Comparison of ENCODE assay signal across 10 cellular contexts in genomic region chr15:42576776-42577175, GRCh38. TPM values are rescaled to one million over a fixed set of nuclear protein-coding genes. Genes with fewer than 3 reads are reported as not detected.
DNase-seq lines count a peak whose midpoint lies in the region; ATAC-seq, FAIRE-seq and TF ChIP-seq lines count a peak whose summit lies in the region.
"Had no signal": no experiment of that assay in that cellular context is flagged by ENCODE, and none has a peak within 500 bp of the region (broad histone marks: within the 10 kb centered on the region; RNA-seq: fewer than 3 reads in every experiment).

No MANE protein-coding gene starts in this region.

- WGBS in K562 (ENCODE audit: insufficient coverage, low coverage, missing lambda C conversion rate), result 86% methylated on average over 1 of the region's 1 CpG

- no peaks in the 10 kb centered on the region for H3K9me3 ChIP-seq in CD4-positive, alpha-beta T cell (ENCODE audit: control insufficient read depth, low read length)
- H3K9me3 ChIP-seq in HCT116 (ENCODE audit: control insufficient read depth in 1 of 2, insufficient read depth in 1 of 2, low read depth in 1 of 2, low read length in 2 of 2) (no peaks in the 10 kb centered on the region), K562 (replicated peaks; ENCODE audit: control insufficient read depth, insufficient read depth, low read depth, low read length) (no peaks in the 10 kb centered on the region)
- H3K9me3 ChIP-seq: neutrophil had no signal

- no peak for FAIRE-seq in K562 (lab: Jason Lieb, UNC)

- peak overlapping the region; percentile 98; the same call in 1 of the 2 replicates for H3K4me2 ChIP-seq in HCT116 (ENCODE audit: low read length)
- no peak overlapping the region for H3K4me2 ChIP-seq in K562 (ENCODE audit: insufficient read depth, low read length)

- no peak for TF ChIP-seq CTCF in CD4-positive, alpha-beta T cell (IDR thresholded peaks at IDR 0.05)
- TF ChIP-seq CTCF in HCT116 (IDR thresholded peaks at IDR 0.05 in 2 of 3, conservative IDR thresholded peaks at IDR 0.05 in 1 of 3; ENCODE audit: borderline replicate concordance in 1 of 3, insufficient read depth in 1 of 3, low read depth in 2 of 3, low read length in 2 of 3) (no peak), K562 (IDR thresholded peaks at IDR 0.05 in 2 of 3, conservative IDR thresholded peaks at IDR 0.05 in 1 of 3; ENCODE audit: insufficient read depth in 2 of 3, low read depth in 1 of 3, low read length in 3 of 3) (no peak), nephron progenitor cell (IDR thresholded peaks at IDR 0.05) (no peak)

- intact Hi-C loops in CD4-positive, alpha-beta T cell (cut with DNase I, micrococcal nuclease), result loop anchor here (5.0 kb wide), 3 partner anchors 76 to 531 kb away; partner anchors contain the start of genes CDAN1 (in 1 of the 2) and UBR1 (in 1 of the 2)
- intact Hi-C loops in HCT116 (cut with micrococcal nuclease) (no loop called here), K562 (cut with micrococcal nuclease) (no loop called here)

- H3K27ac Mint-ChIP-seq in CD4-positive, alpha-beta T cell, result peak overlapping the region; percentile 76
- H3K27ac Mint-ChIP-seq in nephron progenitor cell, result no peak overlapping the region

- H3K36me3 ChIP-seq in HCT116 (ENCODE audit: control insufficient read depth in 1 of 2, insufficient read depth in 2 of 2, low read length in 2 of 2) (no peaks in the 10 kb centered on the region), K562 (ENCODE audit: control insufficient read depth, insufficient read depth, low read length) (no peaks in the 10 kb centered on the region)
- H3K36me3 ChIP-seq: neutrophil had no signal

- no peaks in the 10 kb centered on the region for H3K79me2 ChIP-seq in HCT116 (ENCODE audit: insufficient read depth, low read length)
- peaks cover 17% of the 10 kb centered on the region; the same call in 2 of the 3 replicates for H3K79me2 ChIP-seq in K562 (ENCODE audit: control insufficient read depth, insufficient read depth, low read length)

- no peaks in the 10 kb centered on the region for H3K9me3 Mint-ChIP-seq in CD4-positive, alpha-beta T cell
- H3K9me3 Mint-ChIP-seq in nephron progenitor cell, result peaks cover 10% of the 10 kb centered on the region

- POLR2A ChIA-PET in CD4-positive, alpha-beta T cell (lab: Charles Lee), result no interaction called here
- POLR2A ChIA-PET in HCT116 (lab: Charles Lee), result interaction anchor here (2.0 kb wide), 1 partner anchor 12 kb away, joined by 6 read pairs; no protein-coding TSS in a partner anchor
- POLR2A ChIA-PET in K562 (lab: Yijun Ruan, JAX), result interaction anchor here (1.2 to 2.0 kb wide), 3 partner anchors 16 to 28 kb away, joined by 3 to 9 read pairs (median 4); no protein-coding TSS in a partner anchor

- no peaks in the 10 kb centered on the region for H3K27me3 ChIP-seq in CD4-positive, alpha-beta T cell (ENCODE audit: control insufficient read depth, insufficient read depth, low read length)
- H3K27me3 ChIP-seq in HCT116 (ENCODE audit: insufficient read depth, low read length) (no peaks in the 10 kb centered on the region; the same call in 1 of the 2 replicates), K562 (ENCODE audit: control insufficient read depth in 2 of 2, insufficient read depth in 2 of 2, low read length in 2 of 2) (no peaks in the 10 kb centered on the region)

- no peaks in the 10 kb centered on the region for H3K9me1 ChIP-seq in K562 (ENCODE audit: control insufficient read depth, insufficient read depth, low read length)

- no peak for DNase-seq in CD4-positive, alpha-beta T cell
- DNase-seq in HCT116 (ENCODE audit: low read depth, low spot score) (no peak), K562 (ENCODE audit: extremely low read depth in 1 of 4, low spot score in 3 of 4) (no peak), nephron progenitor cell (no peak), NCI-H345 (lab: John Stamatoyannopoulos, UW) (no peak), NCI-H526 (lab: John Stamatoyannopoulos, UW) (no peak), epidermal melanocyte (ENCODE audit: insufficient read length, low spot score) (no peak)

- no peak overlapping the region for H3K4me3 ChIP-seq in HCT116 (replicated peaks in 1 of 2; ENCODE audit: low read depth in 1 of 2, low read length in 2 of 2)
- H3K4me3 ChIP-seq in K562, result no peak overlapping the region

- H3K4me1 ChIP-seq in HCT116 (ENCODE audit: control insufficient read depth in 1 of 2, insufficient read depth in 2 of 2, low read length in 2 of 2) (peaks cover 15 to 28% of the 10 kb centered on the region in 2 experiments), K562 (replicated peaks in 1 of 2; ENCODE audit: control insufficient read depth in 2 of 2, insufficient read depth in 2 of 2, low read length in 2 of 2) (peaks cover 20 to 36% of the 10 kb centered on the region in 2 experiments; a peak in 4 of 5 replicates)

- no peaks in the 10 kb centered on the region for H3K9me2 ChIP-seq in HCT116 (ENCODE audit: insufficient read depth)

- CTCF ChIA-PET in CD4-positive, alpha-beta T cell (lab: Charles Lee), result no interaction called here
- CTCF ChIA-PET in HCT116 (lab: Charles Lee) (interaction anchor here (0.6 kb wide), 1 partner anchor 447 kb away, joined by 5 read pairs; no protein-coding TSS in a partner anchor), K562 (lab: Yijun Ruan, JAX; ENCODE audit: low intra/inter-chr PET ratio) (no interaction called here)

- no peak overlapping the region for H3K27ac ChIP-seq in CD4-positive, alpha-beta T cell (ENCODE audit: low read depth, low read length)
- H3K27ac ChIP-seq in HCT116 (ENCODE audit: low read depth, low read length), result no peak overlapping the region
- H3K27ac ChIP-seq in K562 (ENCODE audit: extremely low read depth, low read depth, low read length), result no peak overlapping the region
- H3K27ac ChIP-seq: epithelial cell of prostate, neutrophil had no signal

- no peak for ATAC-seq in CD4-positive, alpha-beta T cell (ENCODE audit: poor library complexity)
- ATAC-seq in HCT116, result no peak
- no peak for ATAC-seq in K562
- no peak for ATAC-seq in GM19395 (IDR thresholded peaks at IDR 0.05; ENCODE audit: unreplicated experiment)

- H3K4me3 Mint-ChIP-seq in CD4-positive, alpha-beta T cell, result peak overlapping the region; percentile 94
- H3K4me3 Mint-ChIP-seq in nephron progenitor cell, result peak overlapping the region; percentile 97

- no peaks in the 10 kb centered on the region for H3K36me3 Mint-ChIP-seq in CD4-positive, alpha-beta T cell (ENCODE audit: low read depth)
- peaks cover 17% of the 10 kb centered on the region for H3K36me3 Mint-ChIP-seq in nephron progenitor cell (ENCODE audit: low read depth)

- BruUV-seq in HCT116 (replicated peaks; lab: Mats Ljungman, UMichigan) (TSS peak; percentile 52), K562 (replicated peaks; lab: Mats Ljungman, UMichigan) (TSS peak; percentile 61)

- TF ChIP-seq RAD21 in HCT116 (IDR thresholded peaks at IDR 0.05; ENCODE audit: low read depth) (no peak), K562 (CRISPR knock-in tag; conservative IDR thresholded peaks at IDR 0.05 in 1 of 2, IDR thresholded peaks at IDR 0.05 in 1 of 2) (no peak)

- TF ChIP-seq POLR2A in HCT116 (IDR thresholded peaks at IDR 0.05; ENCODE audit: borderline replicate concordance, extremely low read depth, insufficient read depth, insufficient read length) (no peak), K562 (conservative IDR thresholded peaks at IDR 0.05) (no peak)

- H2AFZ ChIP-seq in HCT116 (ENCODE audit: low read depth, low read length, poor library complexity, severe bottlenecking), result no peak overlapping the region
- H2AFZ ChIP-seq in K562 (ENCODE audit: low read depth, low read length), result no peak overlapping the region; the same call in 1 of the 2 replicates

- RAD21 ChIA-PET in HCT116 (lab: Charles Lee; ENCODE audit: low non-redundant PET in 1 of 2, low total read pairs in 2 of 2, uncharacterized antibody in 2 of 2, unreplicated experiment in 2 of 2), result no interaction called here

- H3K9ac ChIP-seq in HCT116 (ENCODE audit: low read length) (no peak overlapping the region), K562 (ENCODE audit: insufficient read depth in 1 of 2, low read depth in 2 of 2, low read length in 2 of 2) (no peak overlapping the region)

- TF ChIP-seq EP300 in K562 (IDR thresholded peaks at IDR 0.05; ENCODE audit: low read length), result no peak

- H3K4me1 Mint-ChIP-seq in CD4-positive, alpha-beta T cell (ENCODE audit: low read depth), result peaks cover 39% of the 10 kb centered on the region
- H3K4me1 Mint-ChIP-seq in nephron progenitor cell, result peaks cover 22% of the 10 kb centered on the region

- in situ Hi-C loops in K562 (cut with MboI), result no loop called here

- H3K27me3 Mint-ChIP-seq in CD4-positive, alpha-beta T cell, result peaks cover 16% of the 10 kb centered on the region
- H3K27me3 Mint-ChIP-seq in nephron progenitor cell (ENCODE audit: low read depth, poor library complexity), result peaks cover 83% of the 10 kb centered on the region

- H4K20me1 ChIP-seq in HCT116 (ENCODE audit: insufficient read depth) (no peaks in the 10 kb centered on the region), K562 (replicated peaks; ENCODE audit: control insufficient read depth, insufficient read depth, low read length) (0 out of 2 replicates have a peak, but pooled peaks cover 3% of the 10 kb centered on the region)

RNA-seq across cellular contexts. Expression of gene STARD9, which starts 1.4 kb away (rescaled TPM):
- 1 to 10 TPM; 2.8 to 4.6 TPM for total RNA-seq in CD4-positive, alpha-beta T cell
- total RNA-seq in HCT116 (2021; ENCODE audit: unreplicated experiment), result 5.0 TPM
- polyA plus RNA-seq in HCT116 (2012), result 2.8 and 3.2 TPM in 2 replicates
- 83.3 and 91.0 TPM in 2 replicates for total RNA-seq in K562 (2011; cell fraction: chromatin; rRNA removed; ENCODE audit: low replicate concordance)
- total RNA-seq in K562 (2011; cell fraction: nucleolus; rRNA removed), result 31.4 and 33.6 TPM in 2 replicates
- 43.4 and 46.9 TPM in 2 replicates for total RNA-seq in K562 (2011; cell fraction: nucleoplasm; rRNA removed)
- total RNA-seq in K562 (2014; rRNA removed), result 2.5 and 3.5 TPM in 2 replicates
- 3.7 and 3.9 TPM in 2 replicates for total RNA-seq in K562 (2014; rRNA removed; fragmentation: Illumina TruSeq; extraction: Trizol)
- 3.0 and 3.7 TPM in 2 replicates for total RNA-seq in K562 (2015; rRNA removed; fragmentation: Illumina TruSeq; extraction: Trizol)
- total RNA-seq in K562 (2021), result 3.9 and 6.0 TPM in 2 replicates
- polyA plus RNA-seq in K562 (2011; rRNA removed), result 3.9 and 5.0 TPM in 2 replicates
- 2.4 and 2.6 TPM in 2 replicates for polyA plus RNA-seq in K562 (2011; cell fraction: cytosol; rRNA removed)
- 22.8 and 29.8 TPM in 2 replicates for polyA plus RNA-seq in K562 (2011; cell fraction: nucleus; rRNA removed)
- polyA plus RNA-seq in K562 (2012), result 1.8 and 4.2 TPM in 2 replicates
- 3.7 and 3.8 TPM in 2 replicates for polyA plus RNA-seq in K562 (2014; fragmentation: Illumina TruSeq; extraction: Trizol)
- under 1 TPM; 0.45 to 0.71 TPM for polyA plus RNA-seq in K562 (2014; fragmentation: Nextera tagmentation; extraction: Ambion mirVana)
- polyA plus RNA-seq in K562 (2014; rRNA removed), result 3.6 and 4.8 TPM in 2 replicates
- 7.9 and 8.6 TPM in 2 replicates for polyA minus RNA-seq in K562 (2011; rRNA and poly(A)+ RNA removed)
- polyA minus RNA-seq in K562 (2011; cell fraction: cytosol; rRNA and poly(A)+ RNA removed), result 2.5 TPM in 2 replicates
- 11.8 and 15.1 TPM in 2 replicates for polyA minus RNA-seq in K562 (2011; cell fraction: nucleus; rRNA and poly(A)+ RNA removed)

RNA-seq across cellular contexts. Expression of gene HAUS2, which starts 28.1 kb away (rescaled TPM):
- 10 to 100 TPM; 23.0 to 28.2 TPM for total RNA-seq in CD4-positive, alpha-beta T cell
- total RNA-seq in HCT116 (2021; ENCODE audit: unreplicated experiment), result 39.8 TPM
- 13.0 and 18.7 TPM in 2 replicates for polyA plus RNA-seq in HCT116 (2012)
- total RNA-seq in K562 (2011; cell fraction: chromatin; rRNA removed; ENCODE audit: low replicate concordance), result 17.7 and 33.3 TPM in 2 replicates
- 12.5 and 13.2 TPM in 2 replicates for total RNA-seq in K562 (2011; cell fraction: nucleolus; rRNA removed)
- 19.1 and 35.8 TPM in 2 replicates for total RNA-seq in K562 (2011; cell fraction: nucleoplasm; rRNA removed)
- total RNA-seq in K562 (2014; rRNA removed), result 30.6 and 37.0 TPM in 2 replicates
- 58.6 and 67.7 TPM in 2 replicates for total RNA-seq in K562 (2014; rRNA removed; fragmentation: Illumina TruSeq; extraction: Trizol)
- 48.8 and 54.1 TPM in 2 replicates for total RNA-seq in K562 (2015; rRNA removed; fragmentation: Illumina TruSeq; extraction: Trizol)
- 43.3 and 48.9 TPM in 2 replicates for total RNA-seq in K562 (2021)
- 43.3 and 64.9 TPM in 2 replicates for polyA plus RNA-seq in K562 (2011; rRNA removed)
- polyA plus RNA-seq in K562 (2011; cell fraction: cytosol; rRNA removed), result 14.2 and 23.3 TPM in 2 replicates
- polyA plus RNA-seq in K562 (2011; cell fraction: nucleus; rRNA removed), result 8.9 and 9.2 TPM in 2 replicates
- polyA plus RNA-seq in K562 (2012), result 25.3 and 44.8 TPM in 2 replicates
- 49.7 and 60.8 TPM in 2 replicates for polyA plus RNA-seq in K562 (2014; fragmentation: Illumina TruSeq; extraction: Trizol)
- polyA plus RNA-seq in K562 (2014; fragmentation: Nextera tagmentation; extraction: Ambion mirVana), result 10 to 100 TPM; 51.6 to 57.8 TPM
- polyA plus RNA-seq in K562 (2014; rRNA removed), result 42.8 and 47.7 TPM in 2 replicates
- 36.0 and 41.6 TPM in 2 replicates for polyA minus RNA-seq in K562 (2011; rRNA and poly(A)+ RNA removed)
- polyA minus RNA-seq in K562 (2011; cell fraction: cytosol; rRNA and poly(A)+ RNA removed), result 9.2 and 21.6 TPM in 2 replicates
- 5.8 and 8.3 TPM in 2 replicates for polyA minus RNA-seq in K562 (2011; cell fraction: nucleus; rRNA and poly(A)+ RNA removed)

RNA-seq across cellular contexts. Expression of gene LRRC57, which starts 28.2 kb away (rescaled TPM):
- total RNA-seq in CD4-positive, alpha-beta T cell, result 10 to 100 TPM; 25.8 to 29.6 TPM
- total RNA-seq in HCT116 (2021; ENCODE audit: unreplicated experiment) (16.6 TPM), K562 (2014; rRNA removed) (7.9 and 9.8 TPM in 2 replicates), K562 (2014; rRNA removed; fragmentation: Illumina TruSeq; extraction: Trizol) (19.1 and 19.7 TPM in 2 replicates), K562 (2015; rRNA removed; fragmentation: Illumina TruSeq; extraction: Trizol) (15.4 and 16.1 TPM in 2 replicates), K562 (2021) (18.9 and 20.4 TPM in 2 replicates)
- polyA plus RNA-seq in HCT116 (2012), result 7.7 and 10.9 TPM in 2 replicates
- 13.6 and 19.2 TPM in 2 replicates for total RNA-seq in K562 (2011; cell fraction: chromatin; rRNA removed; ENCODE audit: low replicate concordance)
- 6.5 and 6.7 TPM in 2 replicates for total RNA-seq in K562 (2011; cell fraction: nucleolus; rRNA removed)
- 13.9 and 23.0 TPM in 2 replicates for total RNA-seq in K562 (2011; cell fraction: nucleoplasm; rRNA removed)
- polyA plus RNA-seq in K562 (2011; rRNA removed) (14.0 and 14.8 TPM in 2 replicates), K562 (2014; fragmentation: Illumina TruSeq; extraction: Trizol) (17.0 and 17.9 TPM in 2 replicates), K562 (2014; fragmentation: Nextera tagmentation; extraction: Ambion mirVana) (1 to 10 TPM; 3.9 to 7.2 TPM), K562 (2014; rRNA removed) (9.5 and 10.8 TPM in 2 replicates)
- 9.5 and 14.7 TPM in 2 replicates for polyA plus RNA-seq in K562 (2011; cell fraction: cytosol; rRNA removed)
- 6.4 and 7.7 TPM in 2 replicates for polyA plus RNA-seq in K562 (2011; cell fraction: nucleus; rRNA removed)
- 10.3 and 17.1 TPM in 2 replicates for polyA plus RNA-seq in K562 (2012)
- 17.0 and 25.0 TPM in 2 replicates for polyA minus RNA-seq in K562 (2011; rRNA and poly(A)+ RNA removed)
- polyA minus RNA-seq in K562 (2011; cell fraction: cytosol; rRNA and poly(A)+ RNA removed), result 5.6 and 7.8 TPM in 2 replicates
- polyA minus RNA-seq in K562 (2011; cell fraction: nucleus; rRNA and poly(A)+ RNA removed), result 4.4 and 7.0 TPM in 2 replicates

Comparison
In these comparisons a context has a peak if more than half of its experiments do, and no peak if none do; other contexts are left out.
1. intact Hi-C loops: an anchor here in CD4-positive, alpha-beta T cell (5.0 kb wide); none called in HCT116 and K562.